Comparison of ENCODE assay signal across 22 cellular contexts in the genomic region with DNA sequence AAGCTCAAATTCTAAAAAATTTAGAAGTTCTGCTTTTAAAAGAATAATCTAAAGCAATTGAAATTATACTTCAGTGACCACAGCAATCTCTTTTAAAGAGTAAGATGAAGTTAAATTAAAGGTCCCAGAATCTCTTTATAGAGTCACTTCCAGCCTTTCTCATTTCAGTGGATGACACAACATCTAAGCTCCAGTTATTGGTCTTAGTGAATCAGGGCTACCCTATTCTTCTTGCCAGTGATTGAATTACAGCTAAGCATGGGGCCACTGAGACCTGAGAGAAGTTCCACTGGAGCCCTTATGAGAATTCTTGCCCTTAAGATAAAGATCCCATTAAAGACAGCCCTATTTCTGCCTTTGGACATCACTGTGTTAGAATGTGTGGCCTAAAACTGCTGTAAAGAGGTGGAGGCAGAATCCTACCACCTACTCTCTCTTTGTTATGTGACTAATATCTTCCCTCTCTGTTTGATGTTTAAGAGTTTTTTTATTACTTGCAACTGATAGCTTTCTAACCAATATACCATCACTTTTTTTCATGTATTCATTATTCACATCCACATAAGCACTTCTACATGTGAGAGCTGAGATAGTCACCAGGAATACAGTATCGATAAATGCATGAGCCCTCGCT.
"Had no signal": no experiment of that assay in that cellular context is flagged by ENCODE, and none has a peak within 500 bp of the region (broad histone marks: within the 10 kb centered on the region; RNA-seq: fewer than 3 reads in every experiment).

No MANE protein-coding gene starts in this region.

- H3K4me3 Mint-ChIP-seq: natural killer cell treated with Interleukin-12 subunit alpha and Interleukin-12 subunit beta and Interleukin-15 and Interleukin-18, amount 100 ng/mL, for 72 hours; neural progenitor cell had no signal

- H3K9me3 Mint-ChIP-seq: natural killer cell treated with Interleukin-12 subunit alpha and Interleukin-12 subunit beta and Interleukin-15 and Interleukin-18, amount 100 ng/mL, for 72 hours; neural progenitor cell had no signal

- DNase-seq: dorsolateral prefrontal cortex; effector CD8-positive, alpha-beta T cell; heart left ventricle; hippocampal formation; left colon; left ventricle myocardium superior; mesenchymal stem cell; midbrain; nucleus accumbens; ovary; sigmoid colon; stimulated activated naive CD4-positive, alpha-beta T cell treated with Interleukin-2 at 50 U/mL for 16 hours; tibial artery; upper lobe of left lung; uterus had no signal

- H3K36me3 ChIP-seq: heart left ventricle, neural progenitor cell, ovary, right atrium auricular region, sigmoid colon, tibial artery, upper lobe of left lung, uterus had no signal

- H3K27ac ChIP-seq: dorsolateral prefrontal cortex, heart left ventricle, neural progenitor cell, ovary, right atrium auricular region, sigmoid colon, skin epidermis, tibial artery, upper lobe of left lung, uterus had no signal

- ATAC-seq: esophagus mucosa, heart left ventricle, left ventricle myocardium superior had no signal

- H3K9me3 ChIP-seq: heart left ventricle, ovary, right atrium auricular region, sigmoid colon, tibial artery, upper lobe of left lung, uterus had no signal

- H3K4me3 ChIP-seq: dorsolateral prefrontal cortex, heart left ventricle, lung, neural progenitor cell, ovary, right atrium auricular region, sigmoid colon, skin epidermis, tibial artery, upper lobe of left lung, uterus had no signal

- H3K36me3 Mint-ChIP-seq: natural killer cell treated with Interleukin-12 subunit alpha and Interleukin-12 subunit beta and Interleukin-15 and Interleukin-18, amount 100 ng/mL, for 72 hours; neural progenitor cell had no signal

- FAIRE-seq: frontal cortex had no signal

- H3K27ac Mint-ChIP-seq: natural killer cell treated with Interleukin-12 subunit alpha and Interleukin-12 subunit beta and Interleukin-15 and Interleukin-18, amount 100 ng/mL, for 72 hours; neural progenitor cell had no signal

- H3K4me1 ChIP-seq: neural progenitor cell, uterus had no signal

- H3K27me3 ChIP-seq: dorsolateral prefrontal cortex, heart left ventricle, neural progenitor cell, ovary, right atrium auricular region, sigmoid colon, tibial artery, upper lobe of left lung, uterus had no signal

- H3K4me2 ChIP-seq: neural progenitor cell had no signal
